1 cellular context compared by ENCODE assay signal in the genomic region with DNA sequence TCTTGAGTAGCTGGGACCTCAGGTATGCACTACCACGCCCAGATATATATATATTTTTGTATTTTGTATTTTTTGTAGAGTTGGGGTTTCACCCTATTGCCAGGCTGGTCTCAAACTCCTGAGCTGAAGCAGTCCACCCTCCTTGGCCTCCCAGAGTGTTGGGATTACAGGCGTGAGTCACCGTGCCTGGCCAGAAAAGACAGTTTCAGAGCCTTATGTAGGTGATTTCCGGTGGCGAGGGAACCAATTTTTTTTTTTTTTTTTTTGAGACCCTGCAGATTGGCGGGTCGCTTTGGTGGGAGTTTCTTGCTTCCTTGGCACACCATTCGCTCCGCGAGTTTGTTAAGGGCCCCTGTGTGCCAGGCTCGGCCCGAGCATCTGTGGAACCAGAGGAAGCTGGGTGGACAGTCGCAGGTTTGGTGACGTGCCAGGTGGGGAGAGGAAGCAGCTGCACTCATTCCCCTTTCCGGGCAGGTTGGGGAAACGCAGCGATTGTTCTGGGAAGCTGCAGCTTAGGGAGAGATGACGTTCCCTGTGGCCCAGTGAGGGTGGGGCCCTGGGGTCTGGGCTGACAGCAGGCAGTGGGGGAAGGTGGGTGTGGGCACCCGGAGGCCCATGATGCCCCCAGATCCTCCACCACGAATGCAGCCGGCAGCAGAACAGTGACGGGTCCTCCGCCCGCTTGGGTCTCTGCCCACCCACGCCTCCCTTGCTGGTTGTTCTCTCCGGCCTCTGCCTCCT.
TF ChIP-seq lines count a peak whose summit lies in the region.

No MANE protein-coding gene starts in this region.

TF ChIP-seq in K562, 482 proteins besides CTCF, POLR2A, EP300 and RAD21:
- TF ChIP-seq, protein P1, sequence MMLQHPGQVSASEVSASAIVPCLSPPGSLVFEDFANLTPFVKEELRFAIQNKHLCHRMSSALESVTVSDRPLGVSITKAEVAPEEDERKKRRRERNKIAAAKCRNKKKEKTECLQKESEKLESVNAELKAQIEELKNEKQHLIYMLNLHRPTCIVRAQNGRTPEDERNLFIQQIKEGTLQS (IDR thresholded peaks at IDR 0.05) = peak; percentile 63
- TF ChIP-seq, protein P1 (CRISPR knock-in tag; conservative IDR thresholded peaks at IDR 0.05) = no peak
- TF ChIP-seq ETV1 (tag; conservative IDR thresholded peaks at IDR 0.05; ENCODE audit: low read depth) = 0 out of 2 replicates have a peak, but pooled peaks have one; percentile 20
- peak; percentile 58 for TF ChIP-seq EGR1 (conservative IDR thresholded peaks at IDR 0.05)
- TF ChIP-seq CREM (IDR thresholded peaks at IDR 0.05; ENCODE audit: low read depth) = peak; percentile 60; the same call in 1 of the 2 replicates
- no peak for TF ChIP-seq FOXA1 (IDR thresholded peaks at IDR 0.05; ENCODE audit: borderline replicate concordance)
- peak; percentile 29; the same call in 1 of the 2 replicates for TF ChIP-seq GABPA (tag; conservative IDR thresholded peaks at IDR 0.05; ENCODE audit: low read depth)
